Comparison of ENCODE assay signal across 1 cellular context in the genomic region with DNA sequence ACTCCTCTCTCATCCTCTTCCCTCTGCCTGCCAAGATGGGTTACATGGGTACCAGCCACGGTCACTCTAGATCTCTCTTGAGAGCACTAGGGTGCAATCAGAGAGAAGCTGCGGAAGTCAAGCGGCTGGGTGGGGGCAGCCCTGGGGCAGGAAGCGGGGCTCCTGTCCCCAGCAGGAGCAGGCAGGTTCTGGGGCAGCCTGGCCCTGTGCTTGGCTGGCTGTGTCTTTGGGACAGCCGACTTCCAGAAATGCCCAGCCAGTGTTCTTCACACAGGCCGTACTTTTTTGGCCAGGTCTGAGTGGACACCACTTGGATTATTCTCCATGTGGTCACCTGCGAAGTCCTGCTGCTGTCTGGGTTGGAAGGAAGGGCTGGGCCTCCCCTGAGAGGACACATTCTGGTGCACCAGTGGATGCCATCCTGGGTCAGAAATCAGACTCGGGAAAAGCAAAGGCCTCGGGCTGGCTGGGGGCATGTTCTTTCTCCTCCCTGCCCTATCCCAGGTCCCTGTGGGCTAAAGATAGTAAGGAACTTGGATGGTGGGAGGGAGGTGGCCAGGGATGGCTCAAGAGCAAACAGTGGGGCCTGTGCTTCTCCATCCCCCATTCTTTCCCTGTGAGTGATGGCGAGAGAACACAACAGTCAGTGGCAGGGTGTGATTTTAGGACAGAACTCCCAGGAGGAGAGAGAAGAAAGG.
TF ChIP-seq lines count a peak whose summit lies in the region.

No MANE protein-coding gene starts in this region.

TF ChIP-seq in IMR-90, 13 proteins besides CTCF, POLR2A, EP300 and RAD21:
- TF ChIP-seq SMC3 (IDR thresholded peaks at IDR 0.05; ENCODE audit: low read depth, low read length) (no peak), MXI1 (IDR thresholded peaks at IDR 0.05; ENCODE audit: borderline replicate concordance, low read depth, low read length) (no peak), CHD1 (IDR thresholded peaks at IDR 0.05; ENCODE audit: low read depth, low read length) (no peak), CEBPB (IDR thresholded peaks at IDR 0.05; ENCODE audit: low read depth, low read length) (no peak), RFX5 (IDR thresholded peaks at IDR 0.05; ENCODE audit: low read depth, low read length) (no peak), RCOR1 (IDR thresholded peaks at IDR 0.05; ENCODE audit: insufficient replicate concordance, low read length) (no peak), BHLHE40 (IDR thresholded peaks at IDR 0.05; ENCODE audit: low read depth, low read length) (no peak), FOS (IDR thresholded peaks at IDR 0.05; ENCODE audit: low read depth, low read length) (no peak), MAZ (IDR thresholded peaks at IDR 0.05; ENCODE audit: borderline replicate concordance, low read depth, low read length) (no peak), NFE2L2 (IDR thresholded peaks at IDR 0.05; ENCODE audit: low read depth, low read length) (no peak), MAFK (IDR thresholded peaks at IDR 0.05; ENCODE audit: low read depth, low read length) (no peak)
- TF ChIP-seq, protein P1, sequence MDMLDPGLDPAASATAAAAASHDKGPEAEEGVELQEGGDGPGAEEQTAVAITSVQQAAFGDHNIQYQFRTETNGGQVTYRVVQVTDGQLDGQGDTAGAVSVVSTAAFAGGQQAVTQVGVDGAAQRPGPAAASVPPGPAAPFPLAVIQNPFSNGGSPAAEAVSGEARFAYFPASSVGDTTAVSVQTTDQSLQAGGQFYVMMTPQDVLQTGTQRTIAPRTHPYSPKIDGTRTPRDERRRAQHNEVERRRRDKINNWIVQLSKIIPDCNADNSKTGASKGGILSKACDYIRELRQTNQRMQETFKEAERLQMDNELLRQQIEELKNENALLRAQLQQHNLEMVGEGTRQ (IDR thresholded peaks at IDR 0.05; ENCODE audit: low read depth, low read length), result no peak
- TF ChIP-seq, protein P2, sequence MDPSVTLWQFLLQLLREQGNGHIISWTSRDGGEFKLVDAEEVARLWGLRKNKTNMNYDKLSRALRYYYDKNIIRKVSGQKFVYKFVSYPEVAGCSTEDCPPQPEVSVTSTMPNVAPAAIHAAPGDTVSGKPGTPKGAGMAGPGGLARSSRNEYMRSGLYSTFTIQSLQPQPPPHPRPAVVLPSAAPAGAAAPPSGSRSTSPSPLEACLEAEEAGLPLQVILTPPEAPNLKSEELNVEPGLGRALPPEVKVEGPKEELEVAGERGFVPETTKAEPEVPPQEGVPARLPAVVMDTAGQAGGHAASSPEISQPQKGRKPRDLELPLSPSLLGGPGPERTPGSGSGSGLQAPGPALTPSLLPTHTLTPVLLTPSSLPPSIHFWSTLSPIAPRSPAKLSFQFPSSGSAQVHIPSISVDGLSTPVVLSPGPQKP (IDR thresholded peaks at IDR 0.05; ENCODE audit: borderline replicate concordance, low read depth, low read length), result no peak
TF ChIP-seq in IMR-90: peak in this region for 0.
